ENCODE assay signal across 17 cellular contexts in the genomic region with DNA sequence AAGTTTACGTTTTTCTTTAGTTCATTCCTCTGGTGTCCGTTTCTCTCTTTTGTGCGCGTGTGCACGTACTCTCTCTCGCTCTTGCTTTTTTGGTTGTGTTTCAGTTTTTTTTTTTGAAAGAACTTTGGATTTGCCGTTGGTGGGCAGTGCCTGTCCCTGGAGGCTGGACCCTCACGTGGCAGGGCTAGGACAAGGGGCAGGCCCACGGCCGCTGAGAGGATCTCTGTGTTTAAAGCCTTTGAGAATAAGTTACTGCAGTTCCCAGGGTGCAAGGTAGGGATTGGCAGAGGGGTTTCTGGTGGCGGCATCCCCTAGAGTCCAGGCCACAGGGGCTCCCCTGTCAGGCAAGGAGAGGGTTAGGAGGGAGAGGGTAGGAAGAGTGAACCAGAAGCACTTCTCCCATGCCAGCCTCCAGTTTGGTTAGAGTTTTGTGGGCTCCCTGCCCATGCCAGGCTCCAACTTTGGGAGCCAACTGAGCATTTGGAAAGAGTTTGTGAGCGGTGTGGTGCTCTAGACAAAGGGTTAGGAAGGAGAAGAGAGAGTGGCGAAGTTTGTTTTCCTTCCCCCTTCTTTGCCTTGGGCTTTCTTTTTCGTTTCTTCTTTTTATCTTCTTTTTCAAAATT. TPM values are rescaled to one million over a fixed set of nuclear protein-coding genes. Genes with fewer than 3 reads are reported as not detected.
"Had no signal": no experiment of that assay in that cellular context is flagged by ENCODE, and none has a peak within 500 bp of the region (broad histone marks: within the 10 kb centered on the region; RNA-seq: fewer than 3 reads in every experiment).

No MANE protein-coding gene starts in this region.

- H3K4me3 ChIP-seq: tibial artery had no signal

- FAIRE-seq: urothelium cell line had no signal

- H3K27me3 ChIP-seq: tibial artery had no signal

- H3K9me3 ChIP-seq: tibial artery had no signal

- DNase-seq: activated CD4-positive, alpha-beta T cell treated with anti-CD3 and anti-CD28 coated beads, Interleukin-2, amount 10 ng/mL, durations not matched to agents 24 days and 14 days; activated CD8-positive, alpha-beta T cell treated with anti-CD3 and anti-CD28 coated beads for 36 hours; activated naive CD4-positive, alpha-beta T cell treated with Interleukin-2 at 50 U/mL for 16 hours; activated naive CD8-positive, alpha-beta T cell treated with anti-CD3 and anti-CD28 coated beads, Interleukin-2, amount 10 ng/mL, durations not matched to agents 7 days and 5 days; activated T-cell treated with anti-CD3 and anti-CD28 coated beads, Interleukin-2, amount 50 U/mL, for 1 hour; cerebellar nuclear complex; endodermal cell; foreskin fibroblast; left cardiac atrium; natural killer cell; stimulated activated CD4-positive, alpha-beta T cell treated with anti-CD3 and anti-CD28 coated beads, Interleukin-12 subunit alpha, Interleukin-12 subunit beta, amount 100 ng/mL, for 4 hours; stimulated activated CD4-positive, alpha-beta T cell treated with anti-CD3 and anti-CD28 coated beads, Interleukin-1b, Interleukin-23, amount 100 ng/mL, for 48 hours; stimulated activated naive CD4-positive, alpha-beta T cell treated with Interleukin-2 at 50 U/mL for 16 hours; tibial artery had no signal

- H3K27ac ChIP-seq: epithelial cell of prostate, tibial artery had no signal

- H3K4me1 ChIP-seq: tibial artery had no signal

- ATAC-seq: activated CD8-positive, alpha-beta T cell treated with anti-CD3 and anti-CD28 coated beads for 36 hours; left cardiac atrium; natural killer cell had no signal

RNA-seq across cellular contexts. Expression of a gene that starts 57.6 kb away (rescaled TPM):
- total RNA-seq: activated CD4-positive, alpha-beta T cell treated with anti-CD3 and anti-CD28 coated beads, Interleukin-2, amount 10 ng/mL, durations not matched to agents 24 days and 14 days; activated naive CD8-positive, alpha-beta T cell treated with anti-CD3 and anti-CD28 coated beads, Interleukin-2, amount 10 ng/mL, durations not matched to agents 7 days and 5 days; glomerular endothelial cell had no signal
